8 cellular contexts compared by ENCODE assay signal in the genomic region with DNA sequence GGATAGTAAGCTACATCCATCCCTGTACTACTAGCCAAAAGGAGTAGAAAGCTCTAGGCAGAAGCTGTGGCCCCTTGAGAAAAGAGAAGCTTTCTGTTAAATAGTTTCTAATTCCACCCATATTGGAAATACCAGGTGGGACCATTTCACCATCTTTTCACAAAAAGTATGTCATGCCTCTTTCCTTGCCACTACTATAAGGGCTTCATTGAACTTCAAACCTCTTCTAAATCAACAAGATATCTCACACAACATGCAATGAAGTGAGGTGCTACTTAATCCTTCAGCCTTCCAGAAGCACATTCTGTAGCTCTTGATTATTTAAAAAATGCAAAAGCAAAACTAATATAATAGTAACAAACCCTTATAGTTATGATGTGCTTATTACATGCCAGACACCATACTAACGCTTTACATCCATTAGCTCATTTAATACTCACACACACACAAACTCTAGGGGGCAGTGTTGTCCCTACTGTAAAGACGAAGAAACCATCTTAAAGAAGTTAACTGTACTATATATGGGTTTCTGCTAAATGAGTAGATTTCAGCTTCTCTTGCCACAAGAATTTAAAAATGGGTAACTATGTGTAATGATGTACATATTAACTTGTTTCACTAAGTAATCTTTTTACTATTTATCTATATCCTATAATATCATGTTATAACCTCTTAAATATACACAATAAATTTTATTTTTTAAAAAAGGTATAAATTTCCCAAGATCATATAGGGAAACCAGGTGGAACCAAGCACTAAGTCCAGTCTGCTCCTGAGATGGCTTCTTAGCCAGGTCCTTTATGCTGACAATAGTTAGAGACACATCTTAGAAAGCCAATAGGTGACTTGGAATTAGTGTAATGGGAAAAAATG.
A peak's percentile ranks its signal among the peaks of the same experiment; 100 is the strongest.
DNase-seq lines count a peak whose midpoint lies in the region; TF ChIP-seq lines count a peak whose summit lies in the region.

No MANE protein-coding gene starts in this region.

- H3K9me3 ChIP-seq in SK-N-MC (ENCODE audit: low read depth, low read length) = no peaks in the 10 kb centered on the region

- no peak overlapping the region for H3K27ac ChIP-seq in SK-N-MC

- H3K4me3 ChIP-seq in SK-N-MC (no peak overlapping the region), astrocyte of the cerebellum (ENCODE audit: low read depth, low read length) (no peak overlapping the region)

- no peaks in the 10 kb centered on the region for H3K36me3 ChIP-seq in SK-N-MC (ENCODE audit: insufficient read depth, low read length)

- H3K9ac ChIP-seq in SK-N-MC (ENCODE audit: insufficient read length) = no peak overlapping the region

- peak; percentile 58 for TF ChIP-seq CTCF in astrocyte of the cerebellum (IDR thresholded peaks at IDR 0.05; ENCODE audit: low read depth, low read length, missing control alignments)

- in situ Hi-C loops in astrocyte of the cerebellum (cut with HindIII; ENCODE audit: low sequenced_read_pairs) = no loop called here

- DNase-seq in activated CD8-positive, alpha-beta memory T cell treated with anti-CD3 and anti-CD28 coated beads for 1 hour (ENCODE audit: extremely low read depth in 1 of 2, low read depth in 1 of 2) = peak; percentile 11 to 25
- DNase-seq in activated CD8-positive, alpha-beta memory T cell treated with anti-CD3 and anti-CD28 coated beads, Interleukin-2, amount 50 U/mL, for 48 hours = no peak
- peak; percentile 61 for DNase-seq in HCEC 1CT
- DNase-seq in M059J (ENCODE audit: low read depth) = peak; percentile 76
- peak; percentile 72 for DNase-seq in SK-N-MC (ENCODE audit: low read depth, low spot score)
- DNase-seq in astrocyte of the cerebellum (ENCODE audit: low read depth) = peak; percentile 69
- peak; percentile 79 for DNase-seq in iris pigment epithelial cell (ENCODE audit: low read depth)
- DNase-seq in stimulated activated CD4-positive, alpha-beta T cell treated with anti-CD3 and anti-CD28 coated beads, Interleukin-4, amount 100 ng/mL, for 4 hours = peak; percentile 20 to 40
